12 cellular contexts compared by ENCODE assay signal in the genomic region with DNA sequence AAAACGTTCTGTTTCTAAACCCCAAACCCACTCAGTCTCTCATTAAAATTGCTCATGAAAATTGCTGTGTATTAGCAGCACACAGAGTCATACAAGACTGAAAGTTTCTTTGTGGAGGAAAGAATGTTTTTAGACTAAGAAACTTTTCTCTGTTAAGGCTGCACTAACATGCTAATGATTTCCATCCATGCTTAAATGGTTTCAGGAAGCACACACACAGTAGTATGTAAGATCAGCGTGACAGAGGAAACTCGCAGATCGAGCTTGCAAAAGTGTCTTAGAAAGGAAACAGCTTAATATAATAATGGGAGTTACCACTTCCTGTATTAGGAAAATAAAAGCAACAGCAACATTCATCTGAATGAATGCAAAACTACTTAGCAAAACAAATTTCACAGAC.
DNase-seq lines count a peak whose midpoint lies in the region; ATAC-seq, FAIRE-seq and TF ChIP-seq lines count a peak whose summit lies in the region.
"Had no signal": no experiment of that assay in that cellular context is flagged by ENCODE, and none has a peak within 500 bp of the region (broad histone marks: within the 10 kb centered on the region; RNA-seq: fewer than 3 reads in every experiment).

No MANE protein-coding gene starts in this region.

- POLR2A ChIA-PET in CD4-positive, alpha-beta T cell (lab: Charles Lee) = interaction anchor here (1.0 to 3.8 kb wide), 7 partner anchors 15 to 181 kb away, joined by 3 to 21 read pairs (median 9); a partner anchor contains a TSS

- intact Hi-C loops in CD4-positive, alpha-beta T cell (cut with DNase I, micrococcal nuclease) = loop anchor here in 1 of 2 experiments (2.0 kb wide), 1 partner anchor 16 kb away; no protein-coding TSS in a partner anchor
- intact Hi-C loops in cardiac septum (cut with DNase I) = no loop called here

- no peaks in the 10 kb centered on the region for H3K27me3 Mint-ChIP-seq in CD4-positive, alpha-beta T cell

- CTCF ChIA-PET in CD4-positive, alpha-beta T cell (lab: Charles Lee) = interaction anchor here (1.8 kb wide), 1 partner anchor 41 kb away, joined by 5 read pairs; no protein-coding TSS in a partner anchor

- no peaks in the 10 kb centered on the region for H3K36me3 Mint-ChIP-seq in CD4-positive, alpha-beta T cell (ENCODE audit: low read depth)

- peaks cover 3% of the 10 kb centered on the region for H3K9me3 Mint-ChIP-seq in CD4-positive, alpha-beta T cell

- no peaks in the 10 kb centered on the region for H3K9me3 ChIP-seq in CD4-positive, alpha-beta T cell (ENCODE audit: control insufficient read depth, low read length)
- H3K9me3 ChIP-seq: heart left ventricle had no signal

- no peak for DNase-seq in CD4-positive, alpha-beta T cell
- DNase-seq in stimulated activated CD4-positive, alpha-beta T cell treated with anti-CD3 and anti-CD28 coated beads, Interleukin-4, amount 100 ng/mL, for 4 hours = no peak
- DNase-seq in NCI-H446 treated with DMSO at 0.1 percent for 48 hours (lab: John Stamatoyannopoulos, UW) (no peak), cardiac septum (ENCODE audit: low spot score) (no peak)
- DNase-seq: heart left ventricle; NCI-H1436; nucleus accumbens; stimulated activated CD8-positive, alpha-beta memory T cell treated with anti-CD3 and anti-CD28 coated beads, Interleukin-4, amount 100 ng/mL, for 48 hours had no signal

- H3K4me1 Mint-ChIP-seq in CD4-positive, alpha-beta T cell (ENCODE audit: low read depth) = peaks cover 85% of the 10 kb centered on the region

- no peak for TF ChIP-seq CTCF in CD4-positive, alpha-beta T cell (IDR thresholded peaks at IDR 0.05)

- ATAC-seq in CD4-positive, alpha-beta T cell (ENCODE audit: poor library complexity) = peak; percentile 69
- peak; percentile 73 for ATAC-seq in GM19043 (IDR thresholded peaks at IDR 0.05; ENCODE audit: low read depth, unreplicated experiment)
- peak; percentile 52 for ATAC-seq in HG03196 (IDR thresholded peaks at IDR 0.05; ENCODE audit: unreplicated experiment)
- no peak for ATAC-seq in HG02840 (IDR thresholded peaks at IDR 0.05; ENCODE audit: low FRiP score, unreplicated experiment)

- H3K27ac ChIP-seq in CD4-positive, alpha-beta T cell (ENCODE audit: low read depth, low read length) = no peak overlapping the region

- H3K27me3 ChIP-seq in CD4-positive, alpha-beta T cell (ENCODE audit: control insufficient read depth, insufficient read depth, low read length) = no peaks in the 10 kb centered on the region
- H3K27me3 ChIP-seq: heart left ventricle had no signal

- FAIRE-seq in endometrium (lab: Jason Lieb, UNC) = peak; percentile 77

- peak overlapping the region; percentile 43 for H3K4me3 Mint-ChIP-seq in CD4-positive, alpha-beta T cell

- H3K27ac Mint-ChIP-seq in CD4-positive, alpha-beta T cell = peak overlapping the region; percentile 90
